9 cellular contexts compared by ENCODE assay signal in genomic region chr10:71486465-71487114, GRCh38.
DNase-seq lines count a peak whose midpoint lies in the region; ATAC-seq and TF ChIP-seq lines count a peak whose summit lies in the region.
"Had no signal": no experiment of that assay in that cellular context is flagged by ENCODE, and none has a peak within 500 bp of the region (broad histone marks: within the 10 kb centered on the region; RNA-seq: fewer than 3 reads in every experiment).

No MANE protein-coding gene starts in this region.

- H3K27ac ChIP-seq in heart right ventricle (no peak overlapping the region), ovary (no peak overlapping the region)
- H3K27ac ChIP-seq: SK-N-MC had no signal

- H3K9me3 ChIP-seq in heart right ventricle: peaks cover 0 to 23% (median 7%) of the 10 kb centered on the region in 11 donors
- H3K9me3 ChIP-seq in ovary: no peaks in the 10 kb centered on the region

- H3K4me3 ChIP-seq in GM12864 (ENCODE audit: low read depth, low read length) (no peak overlapping the region), heart right ventricle (no peak overlapping the region), ovary (no peak overlapping the region)
- H3K4me3 ChIP-seq: SK-N-MC had no signal

- H3K36me3 ChIP-seq in heart right ventricle (no peaks in the 10 kb centered on the region), ovary (no peaks in the 10 kb centered on the region)

- DNase-seq in GM12864 (ENCODE audit: low read depth): no peak
- peak; percentile 34 for DNase-seq in NAMALWA (ENCODE audit: low spot score)
- peak; percentile 4 to 38 (median 23) for DNase-seq in activated CD8-positive, alpha-beta memory T cell treated with anti-CD3 and anti-CD28 coated beads for 48 hours (ENCODE audit: low read depth in 2 of 3, low spot score in 2 of 3)
- DNase-seq in heart right ventricle: peak in 1 of 2 donors; percentile 54
- peak; percentile 70 for DNase-seq in stimulated activated CD4-positive, alpha-beta T cell treated with anti-CD3 and anti-CD28 coated beads, Interleukin-15, amount 100 ng/mL, for 24 hours
- no peak for DNase-seq in cerebellar nuclear complex (lab: John Stamatoyannopoulos, UW)
- DNase-seq in ovary: no peak

- TF ChIP-seq CTCF in GM12864 (IDR thresholded peaks at IDR 0.05; ENCODE audit: low read depth, low read length, missing control alignments) (peak; percentile 80), heart right ventricle (IDR thresholded peaks at IDR 0.05) (peak; percentile 21 to 67 (median 55)), ovary (IDR thresholded peaks at IDR 0.05) (no peak)

- ATAC-seq in heart right ventricle (peak in 7 of 8 donors; percentile 42 to 68 (median 55)), GM21576 (IDR thresholded peaks at IDR 0.05; ENCODE audit: unreplicated experiment) (no peak)

- WGBS in heart right ventricle, 2 donors: 49 to 54% methylated on average over 6 of the region's 6 CpGs
- 78 to 79% (median 79%) methylated on average over 6 of the region's 6 CpGs for WGBS in ovary, 3 donors

- H3K27me3 ChIP-seq in heart right ventricle: no peaks in the 10 kb centered on the region
- H3K27me3 ChIP-seq in ovary: no peaks in the 10 kb centered on the region

- H3K4me1 ChIP-seq in heart right ventricle: peaks cover 0 to 9% (median 7%) of the 10 kb centered on the region in 9 donors
- no peaks in the 10 kb centered on the region for H3K4me1 ChIP-seq in ovary (ENCODE audit: insufficient read depth)

- intact Hi-C loops in heart right ventricle (cut with DNase I): loop anchor here in 6 of 10 donors (5.0 to 10.0 kb wide), 7 partner anchors 81 to 208 kb away; partner anchors contain the start of genes CDH23 (in 2 of the 6) and SLC29A3 (in 1 of the 6)
- intact Hi-C loops in ovary (cut with DNase I): no loop called here

- TF ChIP-seq EP300 in ovary (IDR thresholded peaks at IDR 0.05): no peak

- TF ChIP-seq POLR2A in ovary (IDR thresholded peaks at IDR 0.05): no peak

Comparison
In these comparisons a context has a peak if more than half of its experiments do, and no peak if none do; other contexts are left out.
1. DNase-seq: peak in NAMALWA (single experiment), activated CD8-positive, alpha-beta memory T cell treated with anti-CD3 and anti-CD28 coated beads for 48 hours (3 of 3) and stimulated activated CD4-positive, alpha-beta T cell treated with anti-CD3 and anti-CD28 coated beads, Interleukin-15, amount 100 ng/mL, for 24 hours (single experiment); none in GM12864 (single experiment), cerebellar nuclear complex (0 of 2) and ovary (0 of 5).
2. CTCF ChIP-seq: peak in GM12864 (single experiment) and heart right ventricle (9 of 9); none in ovary (0 of 3).
3. intact Hi-C loops: an anchor here in heart right ventricle (5.0 to 10.0 kb wide); none called in ovary.